In the genomic region with DNA sequence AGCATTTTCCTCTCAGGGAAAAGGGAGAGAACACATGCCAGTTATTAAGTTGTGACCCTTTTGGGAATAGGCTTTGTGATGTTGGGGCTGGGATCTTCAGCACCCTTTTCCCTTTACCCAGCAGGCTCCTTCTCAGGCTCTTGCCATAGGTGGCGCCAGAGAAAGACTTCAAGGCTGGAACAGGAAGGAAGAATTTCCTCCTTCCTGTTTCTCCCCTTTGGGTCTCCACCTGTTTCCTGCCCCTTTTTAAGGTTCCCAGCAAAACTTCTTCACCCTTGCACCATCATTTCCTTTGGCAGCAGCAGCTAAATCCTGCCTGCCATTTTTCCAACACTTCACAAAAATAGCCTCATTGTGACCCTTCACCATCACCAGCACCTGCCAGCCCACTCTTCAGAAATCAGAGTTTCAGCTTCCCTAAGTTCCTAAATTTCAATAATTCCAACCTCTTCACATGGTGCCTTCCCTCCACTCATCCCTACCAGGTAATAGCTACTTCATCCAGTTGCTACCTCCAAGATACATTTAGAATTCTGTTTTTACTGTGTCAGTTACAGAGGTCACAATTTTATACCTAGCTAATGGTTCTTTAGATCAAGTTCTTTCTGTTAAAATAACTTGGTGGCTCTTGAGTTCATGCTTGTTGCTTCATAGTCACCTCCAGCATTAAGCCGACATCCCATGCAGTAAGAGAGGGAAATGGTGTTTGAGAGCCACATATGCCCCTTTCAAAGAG, we compare ENCODE assay signal across 1 cellular context.
A peak's percentile ranks its signal among the peaks of the same experiment; 100 is the strongest.
TF ChIP-seq lines count a peak whose summit lies in the region.

No MANE protein-coding gene starts in this region.

TF ChIP-seq in K562, 482 proteins besides CTCF, POLR2A, EP300 and RAD21 (continued from another document):
- TF ChIP-seq, protein P1, sequence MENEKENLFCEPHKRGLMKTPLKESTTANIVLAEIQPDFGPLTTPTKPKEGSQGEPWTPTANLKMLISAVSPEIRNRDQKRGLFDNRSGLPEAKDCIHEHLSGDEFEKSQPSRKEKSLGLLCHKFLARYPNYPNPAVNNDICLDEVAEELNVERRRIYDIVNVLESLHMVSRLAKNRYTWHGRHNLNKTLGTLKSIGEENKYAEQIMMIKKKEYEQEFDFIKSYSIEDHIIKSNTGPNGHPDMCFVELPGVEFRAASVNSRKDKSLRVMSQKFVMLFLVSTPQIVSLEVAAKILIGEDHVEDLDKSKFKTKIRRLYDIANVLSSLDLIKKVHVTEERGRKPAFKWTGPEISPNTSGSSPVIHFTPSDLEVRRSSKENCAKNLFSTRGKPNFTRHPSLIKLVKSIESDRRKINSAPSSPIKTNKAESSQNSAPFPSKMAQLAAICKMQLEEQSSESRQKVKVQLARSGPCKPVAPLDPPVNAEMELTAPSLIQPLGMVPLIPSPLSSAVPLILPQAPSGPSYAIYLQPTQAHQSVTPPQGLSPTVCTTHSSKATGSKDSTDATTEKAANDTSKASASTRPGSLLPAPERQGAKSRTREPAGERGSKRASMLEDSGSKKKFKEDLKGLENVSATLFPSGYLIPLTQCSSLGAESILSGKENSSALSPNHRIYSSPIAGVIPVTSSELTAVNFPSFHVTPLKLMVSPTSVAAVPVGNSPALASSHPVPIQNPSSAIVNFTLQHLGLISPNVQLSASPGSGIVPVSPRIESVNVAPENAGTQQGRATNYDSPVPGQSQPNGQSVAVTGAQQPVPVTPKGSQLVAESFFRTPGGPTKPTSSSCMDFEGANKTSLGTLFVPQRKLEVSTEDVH (IDR thresholded peaks at IDR 0.05; ENCODE audit: low read depth, partially characterized antibody), result peak; percentile 36
- TF ChIP-seq CBX3 (IDR thresholded peaks at IDR 0.05; ENCODE audit: borderline replicate concordance in 1 of 2, low read length in 2 of 2), result peak in 1 of 2 experiments; percentile 62; a peak in 2 of 3 replicates
- TF ChIP-seq MEF2A (IDR thresholded peaks at IDR 0.05; ENCODE audit: control insufficient read depth, low read depth, low read length), result no peak
- TF ChIP-seq, protein P2, sequence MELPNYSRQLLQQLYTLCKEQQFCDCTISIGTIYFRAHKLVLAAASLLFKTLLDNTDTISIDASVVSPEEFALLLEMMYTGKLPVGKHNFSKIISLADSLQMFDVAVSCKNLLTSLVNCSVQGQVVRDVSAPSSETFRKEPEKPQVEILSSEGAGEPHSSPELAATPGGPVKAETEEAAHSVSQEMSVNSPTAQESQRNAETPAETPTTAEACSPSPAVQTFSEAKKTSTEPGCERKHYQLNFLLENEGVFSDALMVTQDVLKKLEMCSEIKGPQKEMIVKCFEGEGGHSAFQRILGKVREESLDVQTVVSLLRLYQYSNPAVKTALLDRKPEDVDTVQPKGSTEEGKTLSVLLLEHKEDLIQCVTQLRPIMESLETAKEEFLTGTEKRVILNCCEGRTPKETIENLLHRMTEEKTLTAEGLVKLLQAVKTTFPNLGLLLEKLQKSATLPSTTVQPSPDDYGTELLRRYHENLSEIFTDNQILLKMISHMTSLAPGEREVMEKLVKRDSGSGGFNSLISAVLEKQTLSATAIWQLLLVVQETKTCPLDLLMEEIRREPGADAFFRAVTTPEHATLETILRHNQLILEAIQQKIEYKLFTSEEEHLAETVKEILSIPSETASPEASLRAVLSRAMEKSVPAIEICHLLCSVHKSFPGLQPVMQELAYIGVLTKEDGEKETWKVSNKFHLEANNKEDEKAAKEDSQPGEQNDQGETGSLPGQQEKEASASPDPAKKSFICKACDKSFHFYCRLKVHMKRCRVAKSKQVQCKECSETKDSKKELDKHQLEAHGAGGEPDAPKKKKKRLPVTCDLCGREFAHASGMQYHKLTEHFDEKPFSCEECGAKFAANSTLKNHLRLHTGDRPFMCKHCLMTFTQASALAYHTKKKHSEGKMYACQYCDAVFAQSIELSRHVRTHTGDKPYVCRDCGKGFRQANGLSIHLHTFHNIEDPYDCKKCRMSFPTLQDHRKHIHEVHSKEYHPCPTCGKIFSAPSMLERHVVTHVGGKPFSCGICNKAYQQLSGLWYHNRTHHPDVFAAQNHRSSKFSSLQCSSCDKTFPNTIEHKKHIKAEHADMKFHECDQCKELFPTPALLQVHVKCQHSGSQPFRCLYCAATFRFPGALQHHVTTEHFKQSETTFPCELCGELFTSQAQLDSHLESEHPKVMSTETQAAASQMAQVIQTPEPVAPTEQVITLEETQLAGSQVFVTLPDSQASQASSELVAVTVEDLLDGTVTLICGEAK (IDR thresholded peaks at IDR 0.05), result peak; percentile 92
- TF ChIP-seq, protein P2 (CRISPR knock-in tag; IDR thresholded peaks at IDR 0.05), result no peak
- TF ChIP-seq HCFC1 (IDR thresholded peaks at IDR 0.05; ENCODE audit: low read depth, low read length), result peak; percentile 47; the same call in 1 of the 2 replicates
- TF ChIP-seq FOXA1 (IDR thresholded peaks at IDR 0.05; ENCODE audit: borderline replicate concordance), result no peak
- no peak for TF ChIP-seq ZNF175 (CRISPR knock-in tag; IDR thresholded peaks at IDR 0.05; ENCODE audit: low read depth)
- peak; percentile 50; the same call in 1 of the 2 replicates for TF ChIP-seq GABPB1 (CRISPR knock-in tag; IDR thresholded peaks at IDR 0.05)
- TF ChIP-seq HNRNPK (IDR thresholded peaks at IDR 0.05; ENCODE audit: low read depth, low read length, poor library complexity, severe bottlenecking), result no peak
- TF ChIP-seq, protein P3, sequence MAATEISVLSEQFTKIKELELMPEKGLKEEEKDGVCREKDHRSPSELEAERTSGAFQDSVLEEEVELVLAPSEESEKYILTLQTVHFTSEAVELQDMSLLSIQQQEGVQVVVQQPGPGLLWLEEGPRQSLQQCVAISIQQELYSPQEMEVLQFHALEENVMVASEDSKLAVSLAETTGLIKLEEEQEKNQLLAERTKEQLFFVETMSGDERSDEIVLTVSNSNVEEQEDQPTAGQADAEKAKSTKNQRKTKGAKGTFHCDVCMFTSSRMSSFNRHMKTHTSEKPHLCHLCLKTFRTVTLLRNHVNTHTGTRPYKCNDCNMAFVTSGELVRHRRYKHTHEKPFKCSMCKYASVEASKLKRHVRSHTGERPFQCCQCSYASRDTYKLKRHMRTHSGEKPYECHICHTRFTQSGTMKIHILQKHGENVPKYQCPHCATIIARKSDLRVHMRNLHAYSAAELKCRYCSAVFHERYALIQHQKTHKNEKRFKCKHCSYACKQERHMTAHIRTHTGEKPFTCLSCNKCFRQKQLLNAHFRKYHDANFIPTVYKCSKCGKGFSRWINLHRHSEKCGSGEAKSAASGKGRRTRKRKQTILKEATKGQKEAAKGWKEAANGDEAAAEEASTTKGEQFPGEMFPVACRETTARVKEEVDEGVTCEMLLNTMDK (IDR thresholded peaks at IDR 0.05; ENCODE audit: borderline replicate concordance, insufficient read depth, low read depth, low read length, poor library complexity, severe bottlenecking), result peak; percentile 41
- no peak for TF ChIP-seq MCM3 (IDR thresholded peaks at IDR 0.05)
- TF ChIP-seq CC2D1A (IDR thresholded peaks at IDR 0.05), result peak; percentile 53; the same call in 1 of the 2 replicates
- TF ChIP-seq SRSF1 (IDR thresholded peaks at IDR 0.05; ENCODE audit: low read depth, low read length), result no peak
- TF ChIP-seq EHMT2 (IDR thresholded peaks at IDR 0.05), result peak; percentile 88
- TF ChIP-seq, protein P4, sequence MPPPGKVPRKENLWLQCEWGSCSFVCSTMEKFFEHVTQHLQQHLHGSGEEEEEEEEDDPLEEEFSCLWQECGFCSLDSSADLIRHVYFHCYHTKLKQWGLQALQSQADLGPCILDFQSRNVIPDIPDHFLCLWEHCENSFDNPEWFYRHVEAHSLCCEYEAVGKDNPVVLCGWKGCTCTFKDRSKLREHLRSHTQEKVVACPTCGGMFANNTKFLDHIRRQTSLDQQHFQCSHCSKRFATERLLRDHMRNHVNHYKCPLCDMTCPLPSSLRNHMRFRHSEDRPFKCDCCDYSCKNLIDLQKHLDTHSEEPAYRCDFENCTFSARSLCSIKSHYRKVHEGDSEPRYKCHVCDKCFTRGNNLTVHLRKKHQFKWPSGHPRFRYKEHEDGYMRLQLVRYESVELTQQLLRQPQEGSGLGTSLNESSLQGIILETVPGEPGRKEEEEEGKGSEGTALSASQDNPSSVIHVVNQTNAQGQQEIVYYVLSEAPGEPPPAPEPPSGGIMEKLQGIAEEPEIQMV (tag; conservative IDR thresholded peaks at IDR 0.05; ENCODE audit: low read depth), result no peak
- TF ChIP-seq ZNF717 (CRISPR knock-in tag; IDR thresholded peaks at IDR 0.05), result no peak
- TF ChIP-seq MIER1 (IDR thresholded peaks at IDR 0.05; ENCODE audit: low read depth), result no peak
- peak; percentile 71; the same call in 1 of the 2 replicates for TF ChIP-seq TRIM28 (IDR thresholded peaks at IDR 0.05)
- peak in 1 of 3 experiments; percentile 66; a peak in 2 of 6 replicates for TF ChIP-seq ZBTB11 (CRISPR knock-in tag; IDR thresholded peaks at IDR 0.05)
- TF ChIP-seq ZNF324 (CRISPR knock-in tag; IDR thresholded peaks at IDR 0.05), result no peak
- TF ChIP-seq ZNF143 (CRISPR knock-in tag; IDR thresholded peaks at IDR 0.05), result no peak
- TF ChIP-seq ZNF398 (CRISPR knock-in tag; IDR thresholded peaks at IDR 0.05), result no peak
- no peak for TF ChIP-seq FOXA3 (CRISPR knock-in tag; conservative IDR thresholded peaks at IDR 0.05 in 1 of 2, IDR thresholded peaks at IDR 0.05 in 1 of 2)
- peak; percentile 90 for TF ChIP-seq ZFP1 (CRISPR knock-in tag; IDR thresholded peaks at IDR 0.05)
- TF ChIP-seq ZNF75A (CRISPR knock-in tag; IDR thresholded peaks at IDR 0.05), result no peak
